Comparison of ENCODE assay signal across 19 cellular contexts in genomic region chr10:123883921-123884320, GRCh38. TPM values are rescaled to one million over a fixed set of nuclear protein-coding genes. Genes with fewer than 3 reads are reported as not detected.
"Had no signal": no experiment of that assay in that cellular context is flagged by ENCODE, and none has a peak within 500 bp of the region (broad histone marks: within the 10 kb centered on the region; RNA-seq: fewer than 3 reads in every experiment).

No MANE protein-coding gene starts in this region.

- H3K27ac ChIP-seq: foreskin keratinocyte, left ventricle myocardium inferior had no signal

- DNase-seq: activated CD4-positive, alpha-beta memory T cell treated with anti-CD3 and anti-CD28 coated beads, Interleukin-2, amount 10 ng/mL, durations not matched to agents 7 days and 5 days; activated CD4-positive, alpha-beta T cell treated with anti-CD3 and anti-CD28 coated beads for 48 hours; activated CD4-positive, CD25-positive, alpha-beta regulatory T cell; activated naive CD4-positive, alpha-beta T cell treated with Interleukin-2 at 50 U/mL for 16 hours; activated naive CD8-positive, alpha-beta T cell treated with anti-CD3 and anti-CD28 coated beads, Interleukin-2, amount 50 U/mL, for 24 hours; activated T-cell treated with anti-CD3 and anti-CD28 coated beads, Interleukin-2, amount 50 U/mL, for 24 hours; cortex of kidney; foreskin keratinocyte; left ventricle myocardium inferior; mammary epithelial cell; occipital lobe; stimulated activated CD4-positive, alpha-beta T cell treated with anti-CD3 and anti-CD28 coated beads, Interleukin-12 subunit alpha, Interleukin-12 subunit beta, amount 100 ng/mL, for 4 hours; stimulated activated CD4-positive, alpha-beta T cell treated with anti-CD3 and anti-CD28 coated beads, Interleukin-1b, Interleukin-23, amount 100 ng/mL, for 48 hours; stimulated activated naive CD4-positive, alpha-beta T cell treated with Interleukin-2 at 50 U/mL for 16 hours; T1000 had no signal

- H3K27ac Mint-ChIP-seq: activated CD4-positive, alpha-beta memory T cell treated with anti-CD3 and anti-CD28 coated beads, Interleukin-2, amount 10 ng/mL, durations not matched to agents 7 days and 5 days; activated naive CD8-positive, alpha-beta T cell treated with anti-CD3 and anti-CD28 coated beads, Interleukin-2, amount 50 U/mL, for 24 hours; activated T-cell treated with anti-CD3 and anti-CD28 coated beads, Interleukin-2, amount 50 U/mL, for 24 hours; activated T-helper 2 cell treated with anti-CD3 and anti-CD28 coated beads, Interferon-gamma antibody, Interleukin-2, Interleukin-4, amounts not matched to agents 10 μg/mL and 5 μg/mL and 100 μg/mL, durations not matched to agents 14 hours and 24 hours and 36 hours; progenitor cell of endocrine pancreas had no signal

- H3K27me3 Mint-ChIP-seq: activated naive CD8-positive, alpha-beta T cell treated with anti-CD3 and anti-CD28 coated beads, Interleukin-2, amount 50 U/mL, for 24 hours had no signal

- H3K4me1 Mint-ChIP-seq: activated CD4-positive, alpha-beta memory T cell treated with anti-CD3 and anti-CD28 coated beads, Interleukin-2, amount 10 ng/mL, durations not matched to agents 7 days and 5 days; activated naive CD8-positive, alpha-beta T cell treated with anti-CD3 and anti-CD28 coated beads, Interleukin-2, amount 50 U/mL, for 24 hours had no signal

- ATAC-seq: activated naive CD8-positive, alpha-beta T cell treated with anti-CD3 and anti-CD28 coated beads, Interleukin-2, amount 50 U/mL, for 24 hours; foreskin keratinocyte had no signal

- H3K36me3 ChIP-seq: breast epithelium, left ventricle myocardium inferior had no signal

- H3K4me3 Mint-ChIP-seq: activated CD4-positive, alpha-beta memory T cell treated with anti-CD3 and anti-CD28 coated beads, Interleukin-2, amount 10 ng/mL, durations not matched to agents 7 days and 5 days; activated naive CD8-positive, alpha-beta T cell treated with anti-CD3 and anti-CD28 coated beads, Interleukin-2, amount 50 U/mL, for 24 hours; activated T-cell treated with anti-CD3 and anti-CD28 coated beads, Interleukin-2, amount 50 U/mL, for 24 hours had no signal

- H3K9me3 Mint-ChIP-seq: activated CD4-positive, alpha-beta memory T cell treated with anti-CD3 and anti-CD28 coated beads, Interleukin-2, amount 10 ng/mL, durations not matched to agents 7 days and 5 days; activated naive CD8-positive, alpha-beta T cell treated with anti-CD3 and anti-CD28 coated beads, Interleukin-2, amount 50 U/mL, for 24 hours; activated T-cell treated with anti-CD3 and anti-CD28 coated beads, Interleukin-2, amount 50 U/mL, for 24 hours; activated T-helper 2 cell treated with anti-CD3 and anti-CD28 coated beads, Interferon-gamma antibody, Interleukin-2, Interleukin-4, amounts not matched to agents 10 μg/mL and 5 μg/mL and 100 μg/mL, durations not matched to agents 14 hours and 24 hours and 36 hours had no signal

- H3K27me3 ChIP-seq: breast epithelium, foreskin keratinocyte had no signal

- H3K9me3 ChIP-seq: breast epithelium, left ventricle myocardium inferior had no signal

- H3K4me1 ChIP-seq: breast epithelium, foreskin keratinocyte, left ventricle myocardium inferior had no signal

- H3K4me3 ChIP-seq: breast epithelium, left ventricle myocardium inferior had no signal

RNA-seq across cellular contexts. Expression of gene CPXM2, which starts 7.7 kb away (rescaled TPM):
- total RNA-seq: activated CD4-positive, alpha-beta memory T cell treated with anti-CD3 and anti-CD28 coated beads, Interleukin-2, amount 10 ng/mL, durations not matched to agents 7 days and 5 days; activated T-helper 2 cell treated with anti-CD3 and anti-CD28 coated beads, Interferon-gamma antibody, Interleukin-2, Interleukin-4, amounts not matched to agents 10 μg/mL and 5 μg/mL and 100 μg/mL, durations not matched to agents 14 hours and 24 hours and 36 hours; foreskin keratinocyte; T-helper 1 cell treated with Interleukin-12 subunit alpha and Interleukin-12 subunit beta and Interleukin-4 antibody, amounts not matched to agents 30 ng/mL and 1 ng/mL, for 36 hours had no signal
